Comparison of ENCODE assay signal across 8 cellular contexts in the genomic region with DNA sequence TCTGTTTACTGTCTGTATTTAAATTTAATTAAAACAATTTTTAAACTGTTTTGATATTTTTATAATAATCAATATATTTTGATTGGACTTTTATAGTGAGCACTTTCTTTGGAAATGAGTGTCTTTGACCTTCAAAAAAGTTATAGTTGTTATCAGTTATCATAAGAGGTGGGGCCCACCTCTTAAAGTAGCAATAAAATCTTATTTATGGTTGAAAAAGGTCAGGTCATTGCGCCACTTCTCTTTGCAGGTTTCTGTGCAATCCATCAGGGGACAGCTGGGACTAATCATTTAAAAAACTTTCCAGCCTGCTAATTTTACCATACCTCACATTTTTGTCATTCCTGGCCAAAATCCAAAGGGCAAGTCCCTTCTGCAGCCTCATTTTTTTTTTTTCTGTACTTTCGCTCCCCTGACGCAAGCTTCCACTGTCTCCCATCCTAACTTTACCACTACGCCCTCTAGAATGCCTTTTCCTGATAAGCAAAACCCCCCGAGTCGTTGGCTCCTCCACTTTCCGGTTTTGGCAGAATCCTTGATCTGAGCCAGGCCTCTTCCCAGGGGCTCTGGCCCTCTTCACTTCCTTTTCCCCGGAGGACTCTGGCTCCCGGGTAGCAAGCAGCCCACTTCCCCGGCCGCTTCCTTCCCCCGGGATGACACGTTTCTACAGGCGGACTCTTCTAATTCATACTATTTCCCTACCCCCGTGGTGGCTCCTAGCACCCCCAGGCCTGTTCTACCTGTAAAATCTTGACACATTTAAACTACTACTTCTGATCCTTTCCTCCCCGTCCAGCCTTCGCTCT. TPM values are rescaled to one million over a fixed set of nuclear protein-coding genes. Genes with fewer than 3 reads are reported as not detected.
A peak's percentile ranks its signal among the peaks of the same experiment; 100 is the strongest.
DNase-seq lines count a peak whose midpoint lies in the region; ATAC-seq, FAIRE-seq and TF ChIP-seq lines count a peak whose summit lies in the region.

No MANE protein-coding gene starts in this region.

- ATAC-seq in HG03175 (IDR thresholded peaks at IDR 0.05; ENCODE audit: unreplicated experiment), result peak; percentile 5
- no peak for ATAC-seq in HG02981 (IDR thresholded peaks at IDR 0.05; ENCODE audit: unreplicated experiment)

- H3K4me1 ChIP-seq in small intestine (ENCODE audit: control insufficient read depth in 2 of 2, insufficient read depth in 1 of 2, low read depth in 1 of 2, low read length in 1 of 2), result peaks cover 0 to 5% of the 10 kb centered on the region in 2 donors

- H3K27me3 ChIP-seq in small intestine (ENCODE audit: control insufficient read depth in 2 of 2, insufficient read depth in 2 of 2, low read length in 2 of 2), result no peaks in the 10 kb centered on the region

- WGBS in small intestine, 3 donors, result 3 to 4% (median 3%) methylated on average over 17 of the region's 17 CpGs

- no peaks in the 10 kb centered on the region for H3K9me3 ChIP-seq in small intestine (ENCODE audit: control insufficient read depth, low read depth)

- no peak for FAIRE-seq in small intestine (lab: Jason Lieb, UNC)

- H3K36me3 ChIP-seq in small intestine (ENCODE audit: control insufficient read depth in 2 of 2, insufficient read depth in 2 of 2, low read length in 2 of 2), result no peaks in the 10 kb centered on the region

- no peak for TF ChIP-seq CTCF in cardiac fibroblast (IDR thresholded peaks at IDR 0.05; ENCODE audit: low read depth, low read length)

- DNase-seq in SHP77 treated with DMSO at 0.1 percent for 48 hours (lab: John Stamatoyannopoulos, UW) (peak; percentile 10), SHP77 (lab: John Stamatoyannopoulos, UW) (no peak), OCI-M1 (lab: John Stamatoyannopoulos, UW) (peak; percentile 86), cardiac fibroblast (ENCODE audit: low read depth in 2 of 2) (peak; percentile 96 to 99), islet precursor cell (peak; percentile 89), small intestine (no peak)

- H3K27ac ChIP-seq in small intestine (ENCODE audit: low read depth in 1 of 2, low read length in 1 of 2), result peak overlapping the region; percentile 87 to 97

- H3K4me3 ChIP-seq in cardiac fibroblast (replicated peaks in 1 of 2; ENCODE audit: low read depth in 2 of 2, low read length in 2 of 2) (peak overlapping the region; percentile 87 to 91), small intestine (ENCODE audit: low read depth in 1 of 2, low read length in 2 of 2) (peak overlapping the region; percentile 36 to 55)

RNA-seq across cellular contexts. Expression of a gene that starts 1.1 kb away (rescaled TPM):
- 10 to 100 TPM; 15.2 to 19.8 (median 16.2) TPM for polyA plus RNA-seq in small intestine

RNA-seq across cellular contexts. Expression of a gene that starts 44.4 kb away (rescaled TPM):
- 10 to 100 TPM in 2 of 3 donors, 1 to 10 TPM in 1; 9.6 to 13.5 (median 11.3) TPM for polyA plus RNA-seq in small intestine

Comparison
In these comparisons a context has a peak if more than half of its experiments do, and no peak if none do; other contexts are left out.
1. DNase-seq: peak in SHP77 treated with DMSO at 0.1 percent for 48 hours (single experiment), OCI-M1 (single experiment), cardiac fibroblast (2 of 2) and islet precursor cell (single experiment); none in SHP77 (0 of 2) and small intestine (single experiment).